In the genomic region with DNA sequence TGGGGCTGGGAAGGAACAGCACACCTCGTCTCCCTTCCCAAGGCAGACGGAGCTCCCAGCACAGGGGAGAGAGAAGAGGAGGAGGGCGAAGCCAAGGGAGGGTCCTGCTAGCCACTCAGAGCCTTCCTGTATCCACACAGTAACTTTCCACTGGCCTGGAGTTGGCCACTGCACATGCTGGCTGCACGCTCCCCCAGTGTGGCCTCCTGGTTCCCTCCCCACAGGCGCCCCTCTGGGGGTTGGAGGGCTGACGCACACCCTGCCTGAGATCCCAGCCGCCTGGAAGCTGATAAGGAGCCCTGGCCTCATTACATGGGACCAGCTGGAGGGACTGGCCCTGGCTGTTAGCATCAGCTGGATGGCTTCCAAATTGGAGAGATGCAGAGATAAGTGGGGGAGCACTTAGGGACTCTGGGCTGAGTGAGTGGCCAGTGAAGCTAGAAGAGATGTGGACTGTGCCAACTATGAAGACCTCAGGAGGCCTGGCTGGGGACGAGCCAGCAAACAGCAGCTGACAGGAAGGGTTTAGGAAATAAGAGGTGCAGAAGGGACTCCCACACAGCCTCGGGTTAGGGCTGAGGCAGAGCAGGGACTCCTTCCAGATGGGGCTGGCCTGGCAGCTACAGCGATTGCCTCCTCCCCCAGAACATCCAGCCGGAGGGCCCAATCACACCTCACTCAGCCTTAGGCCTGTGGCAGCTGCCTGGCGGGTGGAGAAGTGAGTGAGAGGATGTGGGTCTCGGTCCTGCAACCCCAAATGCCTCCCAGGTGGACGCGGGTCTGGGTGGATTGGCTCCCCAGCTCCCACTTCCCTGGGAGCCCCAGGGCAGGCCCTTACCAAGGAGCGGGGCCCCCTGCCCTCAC, we compare ENCODE assay signal across 1 cellular context.
TF ChIP-seq lines count a peak whose summit lies in the region.

No MANE protein-coding gene starts in this region.

TF ChIP-seq in K562, 482 proteins besides CTCF, POLR2A, EP300 and RAD21 (continued from another document and continues in another):
- TF ChIP-seq ZBTB43 (CRISPR knock-in tag; IDR thresholded peaks at IDR 0.05) (no peak), STAT5B (CRISPR knock-in tag; IDR thresholded peaks at IDR 0.05) (no peak), LCOR (CRISPR knock-in tag; IDR thresholded peaks at IDR 0.05) (peak; percentile 70; the same call in 1 of the 2 replicates), NFATC3 (IDR thresholded peaks at IDR 0.05) (no peak), MYBL2 (IDR thresholded peaks at IDR 0.05; ENCODE audit: low read depth) (no peak), MYBL2 (CRISPR knock-in tag; IDR thresholded peaks at IDR 0.05; ENCODE audit: borderline replicate concordance) (no peak), ZNF239 (CRISPR knock-in tag; IDR thresholded peaks at IDR 0.05) (no peak; the same call in none of the 2 replicates), HDAC1 (IDR thresholded peaks at IDR 0.05) (peak in 1 of 2 experiments; percentile 95; a peak in 3 of 4 replicates), MEF2A (IDR thresholded peaks at IDR 0.05; ENCODE audit: control insufficient read depth, low read depth, low read length) (no peak), TRIM24 (IDR thresholded peaks at IDR 0.05) (peak; percentile 94 to 96), MYC (IDR thresholded peaks at IDR 0.05; ENCODE audit: low read depth, low read length) (peak; percentile 93), MYC (CRISPR knock-in tag; IDR thresholded peaks at IDR 0.05; ENCODE audit: borderline replicate concordance, low read depth) (no peak; the same call in 1 of the 2 replicates), ZNF512 (tag; IDR thresholded peaks at IDR 0.05) (no peak), HNRNPLL (IDR thresholded peaks at IDR 0.05; ENCODE audit: low read depth, low read length, poor library complexity, severe bottlenecking) (no peak), HBP1 (CRISPR knock-in tag; IDR thresholded peaks at IDR 0.05) (no peak), ZC3H11A (IDR thresholded peaks at IDR 0.05; ENCODE audit: low read depth, low read length) (0 out of 2 replicates have a peak, but pooled peaks have one; percentile 32), POLR3A (IDR thresholded peaks at IDR 0.05; ENCODE audit: borderline replicate concordance, extremely low read depth, insufficient read depth, insufficient read length) (no peak), POU5F1 (IDR thresholded peaks at IDR 0.05; ENCODE audit: borderline replicate concordance, low read depth, low read length, partially characterized antibody) (no peak), CBX5 (IDR thresholded peaks at IDR 0.05; ENCODE audit: borderline replicate concordance, low read depth) (no peak), CBX3 (IDR thresholded peaks at IDR 0.05; ENCODE audit: borderline replicate concordance in 1 of 2, low read length in 2 of 2) (peak in 1 of 2 experiments; percentile 79; a peak in 1 of 3 replicates), GMEB1 (CRISPR knock-in tag; IDR thresholded peaks at IDR 0.05) (peak; percentile 57), NFXL1 (CRISPR knock-in tag; IDR thresholded peaks at IDR 0.05) (no peak), ZNF253 (CRISPR knock-in tag; conservative IDR thresholded peaks at IDR 0.05) (no peak), SRSF7 (optimal IDR thresholded peaks at IDR 0.05; ENCODE audit: low read depth, low read length) (no peak)
- TF ChIP-seq, protein P1, sequence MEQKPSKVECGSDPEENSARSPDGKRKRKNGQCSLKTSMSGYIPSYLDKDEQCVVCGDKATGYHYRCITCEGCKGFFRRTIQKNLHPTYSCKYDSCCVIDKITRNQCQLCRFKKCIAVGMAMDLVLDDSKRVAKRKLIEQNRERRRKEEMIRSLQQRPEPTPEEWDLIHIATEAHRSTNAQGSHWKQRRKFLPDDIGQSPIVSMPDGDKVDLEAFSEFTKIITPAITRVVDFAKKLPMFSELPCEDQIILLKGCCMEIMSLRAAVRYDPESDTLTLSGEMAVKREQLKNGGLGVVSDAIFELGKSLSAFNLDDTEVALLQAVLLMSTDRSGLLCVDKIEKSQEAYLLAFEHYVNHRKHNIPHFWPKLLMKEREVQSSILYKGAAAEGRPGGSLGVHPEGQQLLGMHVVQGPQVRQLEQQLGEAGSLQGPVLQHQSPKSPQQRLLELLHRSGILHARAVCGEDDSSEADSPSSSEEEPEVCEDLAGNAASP (IDR thresholded peaks at IDR 0.05), result no peak
- TF ChIP-seq, protein P2, sequence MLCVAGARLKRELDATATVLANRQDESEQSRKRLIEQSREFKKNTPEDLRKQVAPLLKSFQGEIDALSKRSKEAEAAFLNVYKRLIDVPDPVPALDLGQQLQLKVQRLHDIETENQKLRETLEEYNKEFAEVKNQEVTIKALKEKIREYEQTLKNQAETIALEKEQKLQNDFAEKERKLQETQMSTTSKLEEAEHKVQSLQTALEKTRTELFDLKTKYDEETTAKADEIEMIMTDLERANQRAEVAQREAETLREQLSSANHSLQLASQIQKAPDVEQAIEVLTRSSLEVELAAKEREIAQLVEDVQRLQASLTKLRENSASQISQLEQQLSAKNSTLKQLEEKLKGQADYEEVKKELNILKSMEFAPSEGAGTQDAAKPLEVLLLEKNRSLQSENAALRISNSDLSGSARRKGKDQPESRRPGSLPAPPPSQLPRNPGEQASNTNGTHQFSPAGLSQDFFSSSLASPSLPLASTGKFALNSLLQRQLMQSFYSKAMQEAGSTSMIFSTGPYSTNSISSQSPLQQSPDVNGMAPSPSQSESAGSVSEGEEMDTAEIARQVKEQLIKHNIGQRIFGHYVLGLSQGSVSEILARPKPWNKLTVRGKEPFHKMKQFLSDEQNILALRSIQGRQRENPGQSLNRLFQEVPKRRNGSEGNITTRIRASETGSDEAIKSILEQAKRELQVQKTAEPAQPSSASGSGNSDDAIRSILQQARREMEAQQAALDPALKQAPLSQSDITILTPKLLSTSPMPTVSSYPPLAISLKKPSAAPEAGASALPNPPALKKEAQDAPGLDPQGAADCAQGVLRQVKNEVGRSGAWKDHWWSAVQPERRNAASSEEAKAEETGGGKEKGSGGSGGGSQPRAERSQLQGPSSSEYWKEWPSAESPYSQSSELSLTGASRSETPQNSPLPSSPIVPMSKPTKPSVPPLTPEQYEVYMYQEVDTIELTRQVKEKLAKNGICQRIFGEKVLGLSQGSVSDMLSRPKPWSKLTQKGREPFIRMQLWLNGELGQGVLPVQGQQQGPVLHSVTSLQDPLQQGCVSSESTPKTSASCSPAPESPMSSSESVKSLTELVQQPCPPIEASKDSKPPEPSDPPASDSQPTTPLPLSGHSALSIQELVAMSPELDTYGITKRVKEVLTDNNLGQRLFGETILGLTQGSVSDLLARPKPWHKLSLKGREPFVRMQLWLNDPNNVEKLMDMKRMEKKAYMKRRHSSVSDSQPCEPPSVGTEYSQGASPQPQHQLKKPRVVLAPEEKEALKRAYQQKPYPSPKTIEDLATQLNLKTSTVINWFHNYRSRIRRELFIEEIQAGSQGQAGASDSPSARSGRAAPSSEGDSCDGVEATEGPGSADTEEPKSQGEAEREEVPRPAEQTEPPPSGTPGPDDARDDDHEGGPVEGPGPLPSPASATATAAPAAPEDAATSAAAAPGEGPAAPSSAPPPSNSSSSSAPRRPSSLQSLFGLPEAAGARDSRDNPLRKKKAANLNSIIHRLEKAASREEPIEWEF (CRISPR knock-in tag; IDR thresholded peaks at IDR 0.05), result no peak
- TF ChIP-seq, protein P3, sequence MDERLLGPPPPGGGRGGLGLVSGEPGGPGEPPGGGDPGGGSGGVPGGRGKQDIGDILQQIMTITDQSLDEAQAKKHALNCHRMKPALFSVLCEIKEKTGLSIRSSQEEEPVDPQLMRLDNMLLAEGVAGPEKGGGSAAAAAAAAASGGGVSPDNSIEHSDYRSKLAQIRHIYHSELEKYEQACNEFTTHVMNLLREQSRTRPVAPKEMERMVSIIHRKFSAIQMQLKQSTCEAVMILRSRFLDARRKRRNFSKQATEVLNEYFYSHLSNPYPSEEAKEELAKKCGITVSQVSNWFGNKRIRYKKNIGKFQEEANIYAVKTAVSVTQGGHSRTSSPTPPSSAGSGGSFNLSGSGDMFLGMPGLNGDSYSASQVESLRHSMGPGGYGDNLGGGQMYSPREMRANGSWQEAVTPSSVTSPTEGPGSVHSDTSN (CRISPR knock-in tag; IDR thresholded peaks at IDR 0.05; ENCODE audit: low read depth), result no peak
- TF ChIP-seq, protein P3 (tag; conservative IDR thresholded peaks at IDR 0.05; ENCODE audit: low read depth), result peak; percentile 49
- TF ChIP-seq, protein P4, sequence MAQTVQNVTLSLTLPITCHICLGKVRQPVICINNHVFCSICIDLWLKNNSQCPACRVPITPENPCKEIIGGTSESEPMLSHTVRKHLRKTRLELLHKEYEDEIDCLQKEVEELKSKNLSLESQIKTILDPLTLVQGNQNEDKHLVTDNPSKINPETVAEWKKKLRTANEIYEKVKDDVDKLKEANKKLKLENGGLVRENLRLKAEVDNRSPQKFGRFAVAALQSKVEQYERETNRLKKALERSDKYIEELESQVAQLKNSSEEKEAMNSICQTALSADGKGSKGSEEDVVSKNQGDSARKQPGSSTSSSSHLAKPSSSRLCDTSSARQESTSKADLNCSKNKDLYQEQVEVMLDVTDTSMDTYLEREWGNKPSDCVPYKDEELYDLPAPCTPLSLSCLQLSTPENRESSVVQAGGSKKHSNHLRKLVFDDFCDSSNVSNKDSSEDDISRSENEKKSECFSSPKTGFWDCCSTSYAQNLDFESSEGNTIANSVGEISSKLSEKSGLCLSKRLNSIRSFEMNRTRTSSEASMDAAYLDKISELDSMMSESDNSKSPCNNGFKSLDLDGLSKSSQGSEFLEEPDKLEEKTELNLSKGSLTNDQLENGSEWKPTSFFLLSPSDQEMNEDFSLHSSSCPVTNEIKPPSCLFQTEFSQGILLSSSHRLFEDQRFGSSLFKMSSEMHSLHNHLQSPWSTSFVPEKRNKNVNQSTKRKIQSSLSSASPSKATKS (CRISPR knock-in tag; IDR thresholded peaks at IDR 0.05), result no peak
- TF ChIP-seq, protein P5, sequence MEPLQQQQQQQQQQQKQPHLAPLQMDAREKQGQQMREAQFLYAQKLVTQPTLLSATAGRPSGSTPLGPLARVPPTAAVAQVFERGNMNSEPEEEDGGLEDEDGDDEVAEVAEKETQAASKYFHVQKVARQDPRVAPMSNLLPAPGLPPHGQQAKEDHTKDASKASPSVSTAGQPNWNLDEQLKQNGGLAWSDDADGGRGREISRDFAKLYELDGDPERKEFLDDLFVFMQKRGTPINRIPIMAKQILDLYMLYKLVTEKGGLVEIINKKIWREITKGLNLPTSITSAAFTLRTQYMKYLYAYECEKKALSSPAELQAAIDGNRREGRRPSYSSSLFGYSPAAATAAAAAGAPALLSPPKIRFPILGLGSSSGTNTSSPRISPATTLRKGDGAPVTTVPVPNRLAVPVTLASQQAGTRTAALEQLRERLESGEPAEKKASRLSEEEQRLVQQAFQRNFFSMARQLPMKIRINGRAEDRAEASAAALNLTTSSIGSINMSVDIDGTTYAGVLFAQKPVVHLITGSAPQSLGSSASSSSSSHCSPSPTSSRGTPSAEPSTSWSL (CRISPR knock-in tag; IDR thresholded peaks at IDR 0.05; ENCODE audit: borderline replicate concordance), result no peak
